ENCODE assay signal across 37 cellular contexts in genomic region chr6:12169377-12169776, GRCh38.
"Had no signal": no experiment of that assay in that cellular context is flagged by ENCODE, and none has a peak within 500 bp of the region (broad histone marks: within the 10 kb centered on the region; RNA-seq: fewer than 3 reads in every experiment).

No MANE protein-coding gene starts in this region.

- H3K4me1 ChIP-seq: adrenal gland, ascending aorta, body of pancreas, breast epithelium had no signal

- H3K36me3 Mint-ChIP-seq: activated naive CD4-positive, alpha-beta T cell treated with anti-CD3 and anti-CD28 coated beads, Interleukin-2, amount 10 ng/mL, durations not matched to agents 7 days and 5 days; activated naive CD4-positive, alpha-beta T cell treated with anti-CD3 and anti-CD28 coated beads, Interleukin-2, amount 50 U/mL, for 72 hours had no signal

- H3K27me3 ChIP-seq: adrenal gland, ascending aorta, body of pancreas, brain microvascular endothelial cell, breast epithelium, cardiac muscle cell had no signal

- H3K4me3 ChIP-seq: adrenal gland, ascending aorta, body of pancreas, breast epithelium, cardiac muscle cell had no signal

- H3K27ac ChIP-seq: adrenal gland, ascending aorta, body of pancreas, brain microvascular endothelial cell, breast epithelium, cardiac muscle cell had no signal

- H3K27me3 Mint-ChIP-seq: activated naive CD4-positive, alpha-beta T cell treated with anti-CD3 and anti-CD28 coated beads, Interleukin-2, amount 10 ng/mL, durations not matched to agents 7 days and 5 days; activated naive CD4-positive, alpha-beta T cell treated with anti-CD3 and anti-CD28 coated beads, Interleukin-2, amount 50 U/mL, for 24 hours; activated naive CD8-positive, alpha-beta T cell; activated naive CD8-positive, alpha-beta T cell treated with anti-CD3 and anti-CD28 coated beads for 36 hours; activated naive CD8-positive, alpha-beta T cell treated with anti-CD3 and anti-CD28 coated beads, Interleukin-2, amount 10 ng/mL, durations not matched to agents 7 days and 5 days; activated naive CD8-positive, alpha-beta T cell treated with anti-CD3 and anti-CD28 coated beads, Interleukin-2, amount 50 U/mL, for 24 hours; activated T-cell treated with anti-CD3 and anti-CD28 coated beads, Interleukin-2, amount 50 U/mL, for 24 hours; activated T-helper 17 cell treated with anti-CD3 and anti-CD28 coated beads, Interleukin-2, amount 50 U/mL, for 72 hours; brain; central memory CD8-positive, alpha-beta T cell had no signal

- H3K4me3 Mint-ChIP-seq: activated naive CD4-positive, alpha-beta T cell treated with anti-CD3 and anti-CD28 coated beads for 36 hours; activated naive CD4-positive, alpha-beta T cell treated with anti-CD3 and anti-CD28 coated beads, Interleukin-2, amount 10 ng/mL, durations not matched to agents 7 days and 5 days; activated naive CD4-positive, alpha-beta T cell treated with anti-CD3 and anti-CD28 coated beads, Interleukin-2, amount 50 U/mL, for 24 hours; activated naive CD8-positive, alpha-beta T cell; activated naive CD8-positive, alpha-beta T cell treated with anti-CD3 and anti-CD28 coated beads for 36 hours; activated naive CD8-positive, alpha-beta T cell treated with anti-CD3 and anti-CD28 coated beads, Interleukin-2, amount 10 ng/mL, durations not matched to agents 7 days and 5 days; activated naive CD8-positive, alpha-beta T cell treated with anti-CD3 and anti-CD28 coated beads, Interleukin-2, amount 50 U/mL, for 24 hours; activated T-cell treated with anti-CD3 and anti-CD28 coated beads, Interleukin-2, amount 50 U/mL, for 24 hours; activated T-cell treated with anti-CD3 and anti-CD28 coated beads, Interleukin-2, amount 50 U/mL, for 4 hours; activated T-cell treated with anti-CD3 and anti-CD28 coated beads, Interleukin-2, amount 50 U/mL, for 72 hours; activated T-helper 1 cell treated with anti-CD3 and anti-CD28 coated beads, Interleukin-12 subunit alpha, Interleukin-12 subunit beta, Interleukin-2, Interleukin-4 antibody, amounts not matched to agents 30 ng/mL and 10 ng/mL and 1 ng/mL, durations not matched to agents 14 hours and 24 hours and 36 hours; activated T-helper 17 cell treated with anti-CD3 and anti-CD28 coated beads, Interleukin-2, amount 50 U/mL, for 72 hours; brain; central memory CD8-positive, alpha-beta T cell had no signal

- H3K36me3 ChIP-seq: adrenal gland, ascending aorta, brain microvascular endothelial cell, breast epithelium had no signal

- H3K27ac Mint-ChIP-seq: activated naive CD4-positive, alpha-beta T cell treated with anti-CD3 and anti-CD28 coated beads for 36 hours; activated naive CD4-positive, alpha-beta T cell treated with anti-CD3 and anti-CD28 coated beads, Interleukin-2, amount 10 ng/mL, durations not matched to agents 7 days and 5 days; activated naive CD4-positive, alpha-beta T cell treated with anti-CD3 and anti-CD28 coated beads, Interleukin-2, amount 50 U/mL, for 24 hours; activated naive CD4-positive, alpha-beta T cell treated with anti-CD3 and anti-CD28 coated beads, Interleukin-2, amount 50 U/mL, for 72 hours; activated naive CD8-positive, alpha-beta T cell; activated naive CD8-positive, alpha-beta T cell treated with anti-CD3 and anti-CD28 coated beads for 36 hours; activated naive CD8-positive, alpha-beta T cell treated with anti-CD3 and anti-CD28 coated beads, Interleukin-2, amount 10 ng/mL, durations not matched to agents 7 days and 5 days; activated naive CD8-positive, alpha-beta T cell treated with anti-CD3 and anti-CD28 coated beads, Interleukin-2, amount 50 U/mL, for 24 hours; activated T-cell treated with anti-CD3 and anti-CD28 coated beads, Interleukin-2, amount 50 U/mL, for 24 hours; activated T-cell treated with anti-CD3 and anti-CD28 coated beads, Interleukin-2, amount 50 U/mL, for 72 hours; activated T-helper 1 cell treated with anti-CD3 and anti-CD28 coated beads, Interleukin-12 subunit alpha, Interleukin-12 subunit beta, Interleukin-2, Interleukin-4 antibody, amounts not matched to agents 30 ng/mL and 10 ng/mL and 1 ng/mL, durations not matched to agents 14 hours and 24 hours and 36 hours; activated T-helper 17 cell treated with anti-CD3 and anti-CD28 coated beads, Interleukin-2, amount 50 U/mL, for 72 hours; activated T-helper 2 cell treated with anti-CD3 and anti-CD28 coated beads, Interferon-gamma antibody, Interleukin-2, Interleukin-4, amounts not matched to agents 10 μg/mL and 5 μg/mL and 100 μg/mL, durations not matched to agents 14 hours and 24 hours and 36 hours; brain had no signal

- H3K9me3 Mint-ChIP-seq: activated naive CD4-positive, alpha-beta T cell treated with anti-CD3 and anti-CD28 coated beads for 36 hours; activated naive CD4-positive, alpha-beta T cell treated with anti-CD3 and anti-CD28 coated beads, Interleukin-2, amount 10 ng/mL, durations not matched to agents 7 days and 5 days; activated naive CD4-positive, alpha-beta T cell treated with anti-CD3 and anti-CD28 coated beads, Interleukin-2, amount 50 U/mL, for 24 hours; activated naive CD4-positive, alpha-beta T cell treated with anti-CD3 and anti-CD28 coated beads, Interleukin-2, amount 50 U/mL, for 72 hours; activated naive CD8-positive, alpha-beta T cell treated with anti-CD3 and anti-CD28 coated beads for 36 hours; activated naive CD8-positive, alpha-beta T cell treated with anti-CD3 and anti-CD28 coated beads, Interleukin-2, amount 10 ng/mL, durations not matched to agents 7 days and 5 days; activated naive CD8-positive, alpha-beta T cell treated with anti-CD3 and anti-CD28 coated beads, Interleukin-2, amount 50 U/mL, for 24 hours; activated T-cell treated with anti-CD3 and anti-CD28 coated beads, Interleukin-2, amount 50 U/mL, for 24 hours; activated T-cell treated with anti-CD3 and anti-CD28 coated beads, Interleukin-2, amount 50 U/mL, for 4 hours; activated T-cell treated with anti-CD3 and anti-CD28 coated beads, Interleukin-2, amount 50 U/mL, for 72 hours; activated T-helper 1 cell treated with anti-CD3 and anti-CD28 coated beads, Interleukin-12 subunit alpha, Interleukin-12 subunit beta, Interleukin-2, Interleukin-4 antibody, amounts not matched to agents 30 ng/mL and 10 ng/mL and 1 ng/mL, durations not matched to agents 14 hours and 24 hours and 36 hours; activated T-helper 17 cell treated with anti-CD3 and anti-CD28 coated beads, Interleukin-2, amount 50 U/mL, for 72 hours; activated T-helper 2 cell treated with anti-CD3 and anti-CD28 coated beads, Interferon-gamma antibody, Interleukin-2, Interleukin-4, amounts not matched to agents 10 μg/mL and 5 μg/mL and 100 μg/mL, durations not matched to agents 14 hours and 24 hours and 36 hours; brain; central memory CD8-positive, alpha-beta T cell had no signal

- H3K9me3 ChIP-seq: adrenal gland, ascending aorta, body of pancreas, breast epithelium had no signal

- ATAC-seq: activated naive CD4-positive, alpha-beta T cell treated with anti-CD3 and anti-CD28 coated beads, Interleukin-2, amount 50 U/mL, for 72 hours; activated naive CD8-positive, alpha-beta T cell treated with anti-CD3 and anti-CD28 coated beads, Interleukin-2, amount 50 U/mL, for 24 hours; activated T-cell treated with anti-CD3 and anti-CD28 coated beads, Interleukin-2, amount 50 U/mL, for 4 hours; activated T-cell treated with anti-CD3 and anti-CD28 coated beads, Interleukin-2, amount 50 U/mL, for 72 hours; activated T-helper 17 cell treated with anti-CD3 and anti-CD28 coated beads, Interleukin-2, amount 50 U/mL, for 72 hours; body of pancreas had no signal

- DNase-seq: activated effector memory CD4-positive, alpha-beta T cell treated with anti-CD3 and anti-CD28 coated beads, Interleukin-2, amount 50 U/mL, for 16 hours; activated effector memory CD4-positive, alpha-beta T cell treated with Interleukin-2 at 50 U/mL for 16 hours; activated gamma-delta T cell; activated gamma-delta T cell treated with Interleukin-2 at 50 U/mL for 16 hours; activated naive CD4-positive, alpha-beta T cell; activated naive CD4-positive, alpha-beta T cell treated with anti-CD3 and anti-CD28 coated beads for 36 hours; activated naive CD4-positive, alpha-beta T cell treated with anti-CD3 and anti-CD28 coated beads, Interleukin-2, amount 10 ng/mL, durations not matched to agents 7 days and 5 days; activated naive CD4-positive, alpha-beta T cell treated with anti-CD3 and anti-CD28 coated beads, Interleukin-2, amount 50 U/mL, for 16 hours; activated naive CD4-positive, alpha-beta T cell treated with Interleukin-2 at 50 U/mL for 16 hours; activated naive CD8-positive, alpha-beta T cell treated with anti-CD3 and anti-CD28 coated beads for 36 hours; activated naive CD8-positive, alpha-beta T cell treated with anti-CD3 and anti-CD28 coated beads, Interleukin-2, amount 10 ng/mL, durations not matched to agents 7 days and 5 days; activated naive CD8-positive, alpha-beta T cell treated with anti-CD3 and anti-CD28 coated beads, Interleukin-2, amount 50 U/mL, for 24 hours; activated T-cell treated with anti-CD3 and anti-CD28 coated beads, Interleukin-2, amount 50 U/mL, for 24 hours; activated T-cell treated with anti-CD3 and anti-CD28 coated beads, Interleukin-2, amount 50 U/mL, for 4 hours; activated T-cell treated with anti-CD3 and anti-CD28 coated beads, Interleukin-2, amount 50 U/mL, for 48 hours; activated T-cell treated with anti-CD3 and anti-CD28 coated beads, Interleukin-2, amount 50 U/mL, for 72 hours; adrenal gland; amniotic stem cell; amygdala; anterior cingulate cortex; aorta; body of pancreas; brain microvascular endothelial cell; caudate nucleus; central memory CD4-positive, alpha-beta T cell; cerebellar nuclear complex had no signal

- H3K4me1 Mint-ChIP-seq: activated T-helper 17 cell treated with anti-CD3 and anti-CD28 coated beads, Interleukin-2, amount 50 U/mL, for 72 hours; central memory CD8-positive, alpha-beta T cell had no signal
